ENCODE assay signal across 20 cellular contexts in the genomic region with DNA sequence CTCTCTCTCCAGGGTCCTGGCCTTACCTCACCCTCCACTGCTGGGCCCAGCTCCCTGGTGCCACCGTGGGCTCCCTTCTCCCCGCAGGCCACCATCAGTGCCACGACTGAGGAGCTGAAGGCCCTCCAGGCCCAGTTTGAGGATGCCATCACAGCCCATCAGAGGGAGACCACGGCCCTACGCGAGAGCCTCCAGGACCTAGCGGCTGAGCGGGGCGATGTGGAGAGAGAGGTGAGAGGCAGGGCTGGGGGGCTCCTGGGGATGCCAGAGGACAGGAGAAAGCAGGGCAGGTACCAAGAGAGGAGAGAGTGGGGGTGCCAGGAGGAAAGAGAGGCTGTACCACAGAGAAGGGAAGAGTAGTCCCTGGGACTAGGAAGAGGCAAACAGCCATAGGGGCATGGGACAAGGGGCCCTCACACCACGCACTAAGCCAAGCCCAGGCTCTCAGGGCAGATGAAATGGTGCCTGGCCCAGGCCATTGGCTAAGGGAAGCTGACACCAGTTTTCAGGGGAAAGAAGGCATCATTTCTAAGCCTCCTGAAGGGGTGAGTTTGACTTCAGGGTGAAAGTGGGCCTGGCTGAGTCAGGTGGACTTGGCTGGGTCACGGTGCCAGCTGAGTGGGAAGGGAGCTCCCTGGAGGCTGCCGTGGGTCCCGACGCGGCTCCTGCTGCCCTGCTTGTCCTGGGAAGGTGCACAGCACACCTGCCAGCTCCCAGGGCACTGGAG. TPM values are rescaled to one million over a fixed set of nuclear protein-coding genes. Genes with fewer than 3 reads are reported as not detected.
DNase-seq lines count a peak whose midpoint lies in the region; ATAC-seq, FAIRE-seq and TF ChIP-seq lines count a peak whose summit lies in the region.
"Had no signal": no experiment of that assay in that cellular context is flagged by ENCODE, and none has a peak within 500 bp of the region (broad histone marks: within the 10 kb centered on the region; RNA-seq: fewer than 3 reads in every experiment).

No MANE protein-coding gene starts in this region.

- POLR2A ChIA-PET in activated CD4-positive, alpha-beta T cell treated with anti-CD3 and anti-CD28 coated beads, Interleukin-2, amount 10 ng/mL, durations not matched to agents 7 days and 5 days (lab: Charles Lee): no interaction called here

- CTCF ChIA-PET in activated CD4-positive, alpha-beta T cell treated with anti-CD3 and anti-CD28 coated beads, Interleukin-2, amount 10 ng/mL, durations not matched to agents 7 days and 5 days (lab: Charles Lee): no interaction called here

- no peaks in the 10 kb centered on the region for H3K9me3 ChIP-seq in Peyer's patch
- no peaks in the 10 kb centered on the region for H3K9me3 ChIP-seq in left lung
- no peaks in the 10 kb centered on the region for H3K9me3 ChIP-seq in spleen
- H3K9me3 ChIP-seq: tibial artery had no signal

- no peak overlapping the region for H3K27ac Mint-ChIP-seq in activated CD4-positive, alpha-beta T cell treated with anti-CD3 and anti-CD28 coated beads, Interleukin-2, amount 10 ng/mL, durations not matched to agents 7 days and 5 days
- no peak overlapping the region for H3K27ac Mint-ChIP-seq in activated CD4-positive, alpha-beta T cell treated with anti-CD3 and anti-CD28 coated beads, Interleukin-2, amount 10 ng/mL, durations not matched to agents 24 days and 14 days
- no peak overlapping the region for H3K27ac Mint-ChIP-seq in stimulated activated memory B cell treated with anti-CD40 and anti-IgM and Interleukin-4, amounts not matched to agents 10 μg/mL and 1 μg/mL and 100 μg/mL, for 72 hours
- H3K27ac Mint-ChIP-seq: activated T-helper 1 cell treated with anti-CD3 and anti-CD28 coated beads, Interleukin-12 subunit alpha, Interleukin-12 subunit beta, Interleukin-2, Interleukin-4 antibody, amounts not matched to agents 30 ng/mL and 10 ng/mL and 1 ng/mL, durations not matched to agents 14 hours and 24 hours and 36 hours; CD4-positive, CD25-positive, alpha-beta regulatory T cell had no signal

- H3K36me3 ChIP-seq in Peyer's patch (no peaks in the 10 kb centered on the region), left lung (no peaks in the 10 kb centered on the region), spleen (no peaks in the 10 kb centered on the region)
- H3K36me3 ChIP-seq: tibial artery had no signal

- FAIRE-seq in H54 (lab: Jason Lieb, UNC): no peak
- FAIRE-seq: A204.1, small intestine, TTC549 had no signal

- TF ChIP-seq POLR2A in Peyer's patch (IDR thresholded peaks at IDR 0.05) (no peak), spleen (IDR thresholded peaks at IDR 0.05) (no peak), H54 (IDR thresholded peaks at IDR 0.05; ENCODE audit: low read depth, low read length) (no peak)

- no peak for ATAC-seq in left lung
- ATAC-seq in GM18909 (IDR thresholded peaks at IDR 0.05; ENCODE audit: poor library complexity, unreplicated experiment): no peak
- ATAC-seq in stimulated activated memory B cell treated with anti-CD40 and anti-IgM and Interleukin-4, amounts not matched to agents 10 μg/mL and 1 μg/mL and 100 μg/mL, for 72 hours: no peak
- ATAC-seq: Panc1 had no signal

- peak overlapping the region in 2 of 4 donors; percentile 55 to 62 for H3K27ac ChIP-seq in Peyer's patch
- no peak overlapping the region for H3K27ac ChIP-seq in left lung
- peak overlapping the region in 7 of 8 donors; percentile 32 to 97 (median 84) for H3K27ac ChIP-seq in spleen
- H3K27ac ChIP-seq: tibial artery had no signal

- WGBS in spleen, 5 donors: 80 to 95% (median 85%) methylated on average over 12 to 15 of the region's 15 CpGs

- peak; percentile 3 for DNase-seq in activated CD4-positive, alpha-beta T cell treated with anti-CD3 and anti-CD28 coated beads, Interleukin-2, amount 10 ng/mL, durations not matched to agents 7 days and 5 days
- no peak for DNase-seq in activated CD4-positive, alpha-beta T cell treated with anti-CD3 and anti-CD28 coated beads, Interleukin-2, amount 10 ng/mL, durations not matched to agents 24 days and 14 days
- DNase-seq in Peyer's patch (peak in 2 of 3 donors; percentile 36 to 39), left lung (peak; percentile 30 to 72), spleen (peak; percentile 64), H54 (ENCODE audit: insufficient read length, low spot score) (no peak)
- DNase-seq: activated CD4-positive, alpha-beta T cell treated with anti-CD3 and anti-CD28 coated beads for 48 hours; CD4-positive, CD25-positive, alpha-beta regulatory T cell; DMS53; effector CD4-positive, alpha-beta T cell; NCI-H1417 treated with DMSO at 0.1 percent for 48 hours; small intestine had no signal

- no peaks in the 10 kb centered on the region for H3K27me3 ChIP-seq in Peyer's patch
- peaks cover 0 to 13% of the 10 kb centered on the region in 2 donors for H3K27me3 ChIP-seq in left lung
- H3K27me3 ChIP-seq in spleen (replicated peaks in 1 of 7): peaks cover 0 to 10% (median 0%) of the 10 kb centered on the region in 7 donors

- TF ChIP-seq CTCF in Peyer's patch (IDR thresholded peaks at IDR 0.05) (no peak), left lung (IDR thresholded peaks at IDR 0.05) (no peak), spleen (IDR thresholded peaks at IDR 0.05 in 8 of 11, conservative IDR thresholded peaks at IDR 0.05 in 3 of 11) (no peak)

- no peak overlapping the region for H3K4me3 Mint-ChIP-seq in activated CD4-positive, alpha-beta T cell treated with anti-CD3 and anti-CD28 coated beads, Interleukin-2, amount 10 ng/mL, durations not matched to agents 7 days and 5 days
- no peak overlapping the region for H3K4me3 Mint-ChIP-seq in activated CD4-positive, alpha-beta T cell treated with anti-CD3 and anti-CD28 coated beads, Interleukin-2, amount 10 ng/mL, durations not matched to agents 24 days and 14 days
- no peak overlapping the region for H3K4me3 Mint-ChIP-seq in stimulated activated memory B cell treated with anti-CD40 and anti-IgM and Interleukin-4, amounts not matched to agents 10 μg/mL and 1 μg/mL and 100 μg/mL, for 72 hours
- H3K4me3 Mint-ChIP-seq: activated T-helper 1 cell treated with anti-CD3 and anti-CD28 coated beads, Interleukin-12 subunit alpha, Interleukin-12 subunit beta, Interleukin-2, Interleukin-4 antibody, amounts not matched to agents 30 ng/mL and 10 ng/mL and 1 ng/mL, durations not matched to agents 14 hours and 24 hours and 36 hours; CD4-positive, CD25-positive, alpha-beta regulatory T cell had no signal

- H3K4me1 ChIP-seq in Peyer's patch (peaks cover 0 to 38% (median 0%) of the 10 kb centered on the region in 4 donors), left lung (peaks cover 0 to 19% of the 10 kb centered on the region in 2 donors), spleen (peaks cover 13 to 50% (median 26%) of the 10 kb centered on the region in 6 donors)

- intact Hi-C loops in activated CD4-positive, alpha-beta T cell treated with anti-CD3 and anti-CD28 coated beads, Interleukin-2, amount 10 ng/mL, durations not matched to agents 24 days and 14 days (cut with micrococcal nuclease): no loop called here
- intact Hi-C loops in left lung (cut with DNase I): no loop called here
- intact Hi-C loops in spleen (cut with DNase I; ENCODE audit: low total_unique reads): no loop called here

- H3K27me3 Mint-ChIP-seq in activated CD4-positive, alpha-beta T cell treated with anti-CD3 and anti-CD28 coated beads, Interleukin-2, amount 10 ng/mL, durations not matched to agents 7 days and 5 days: no peaks in the 10 kb centered on the region
- H3K27me3 Mint-ChIP-seq in activated CD4-positive, alpha-beta T cell treated with anti-CD3 and anti-CD28 coated beads, Interleukin-2, amount 10 ng/mL, durations not matched to agents 24 days and 14 days: peaks cover 2% of the 10 kb centered on the region
- H3K27me3 Mint-ChIP-seq in stimulated activated memory B cell treated with anti-CD40 and anti-IgM and Interleukin-4, amounts not matched to agents 10 μg/mL and 1 μg/mL and 100 μg/mL, for 72 hours: peaks cover 54% of the 10 kb centered on the region
- H3K27me3 Mint-ChIP-seq: CD4-positive, CD25-positive, alpha-beta regulatory T cell had no signal

- no peak overlapping the region for H3K4me3 ChIP-seq in Peyer's patch
- H3K4me3 ChIP-seq in left lung: no peak overlapping the region
- H3K4me3 ChIP-seq in spleen: no peak overlapping the region
- H3K4me3 ChIP-seq: tibial artery had no signal

- H3K9me3 Mint-ChIP-seq in activated CD4-positive, alpha-beta T cell treated with anti-CD3 and anti-CD28 coated beads, Interleukin-2, amount 10 ng/mL, durations not matched to agents 7 days and 5 days: no peaks in the 10 kb centered on the region
- no peaks in the 10 kb centered on the region for H3K9me3 Mint-ChIP-seq in activated CD4-positive, alpha-beta T cell treated with anti-CD3 and anti-CD28 coated beads, Interleukin-2, amount 10 ng/mL, durations not matched to agents 24 days and 14 days
- no peaks in the 10 kb centered on the region for H3K9me3 Mint-ChIP-seq in stimulated activated memory B cell treated with anti-CD40 and anti-IgM and Interleukin-4, amounts not matched to agents 10 μg/mL and 1 μg/mL and 100 μg/mL, for 72 hours
- H3K9me3 Mint-ChIP-seq: activated T-helper 1 cell treated with anti-CD3 and anti-CD28 coated beads, Interleukin-12 subunit alpha, Interleukin-12 subunit beta, Interleukin-2, Interleukin-4 antibody, amounts not matched to agents 30 ng/mL and 10 ng/mL and 1 ng/mL, durations not matched to agents 14 hours and 24 hours and 36 hours; CD4-positive, CD25-positive, alpha-beta regulatory T cell had no signal

- no peaks in the 10 kb centered on the region for H3K4me1 Mint-ChIP-seq in activated CD4-positive, alpha-beta T cell treated with anti-CD3 and anti-CD28 coated beads, Interleukin-2, amount 10 ng/mL, durations not matched to agents 7 days and 5 days
- no peaks in the 10 kb centered on the region for H3K4me1 Mint-ChIP-seq in activated CD4-positive, alpha-beta T cell treated with anti-CD3 and anti-CD28 coated beads, Interleukin-2, amount 10 ng/mL, durations not matched to agents 24 days and 14 days
- no peaks in the 10 kb centered on the region for H3K4me1 Mint-ChIP-seq in stimulated activated memory B cell treated with anti-CD40 and anti-IgM and Interleukin-4, amounts not matched to agents 10 μg/mL and 1 μg/mL and 100 μg/mL, for 72 hours

- H3K36me3 Mint-ChIP-seq in activated CD4-positive, alpha-beta T cell treated with anti-CD3 and anti-CD28 coated beads, Interleukin-2, amount 10 ng/mL, durations not matched to agents 7 days and 5 days (ENCODE audit: low read depth): no peaks in the 10 kb centered on the region
- no peaks in the 10 kb centered on the region for H3K36me3 Mint-ChIP-seq in activated CD4-positive, alpha-beta T cell treated with anti-CD3 and anti-CD28 coated beads, Interleukin-2, amount 10 ng/mL, durations not matched to agents 24 days and 14 days (ENCODE audit: low read depth)
- H3K36me3 Mint-ChIP-seq in stimulated activated memory B cell treated with anti-CD40 and anti-IgM and Interleukin-4, amounts not matched to agents 10 μg/mL and 1 μg/mL and 100 μg/mL, for 72 hours: no peaks in the 10 kb centered on the region
- H3K36me3 Mint-ChIP-seq: CD4-positive, CD25-positive, alpha-beta regulatory T cell had no signal

RNA-seq across cellular contexts. Expression of a gene that starts 39.0 kb away (rescaled TPM):
- total RNA-seq in activated CD4-positive, alpha-beta T cell treated with anti-CD3 and anti-CD28 coated beads, Interleukin-2, amount 10 ng/mL, durations not matched to agents 7 days and 5 days: 1 to 10 TPM; 6.1 to 8.6 TPM
- total RNA-seq in activated CD4-positive, alpha-beta T cell treated with anti-CD3 and anti-CD28 coated beads, Interleukin-2, amount 10 ng/mL, durations not matched to agents 24 days and 14 days: 1.3 and 1.9 TPM in 2 replicates
- total RNA-seq in Peyer's patch: 10 to 100 TPM in 3 of 4 donors, 1 to 10 TPM in 1; 6.8 to 83.3 (median 25.2) TPM
- total RNA-seq in left lung: 10 to 100 TPM; 36.4 to 48.2 TPM
- 10 to 100 TPM; 41.2 to 85.3 (median 66.2) TPM for total RNA-seq in spleen
- polyA plus RNA-seq in spleen: 1 to 10 TPM; 2.6 to 9.5 (median 4.6) TPM

RNA-seq across cellular contexts. Expression of a gene that starts 53.2 kb away (rescaled TPM):
- total RNA-seq in activated CD4-positive, alpha-beta T cell treated with anti-CD3 and anti-CD28 coated beads, Interleukin-2, amount 10 ng/mL, durations not matched to agents 7 days and 5 days: not detected
- not detected in 2 replicates for total RNA-seq in activated CD4-positive, alpha-beta T cell treated with anti-CD3 and anti-CD28 coated beads, Interleukin-2, amount 10 ng/mL, durations not matched to agents 24 days and 14 days
- under 1 TPM in 2 of 4 donors, not detected in 2; 0.27 to 0.83 TPM for total RNA-seq in Peyer's patch
- 1 to 10 TPM in 1 of 2 donors, under 1 TPM in 1; 0.32 to 2.3 TPM for total RNA-seq in left lung
- 1 to 10 TPM in 4 of 7 donors, under 1 TPM in 3; 0.29 to 3.6 (median 1.1) TPM for total RNA-seq in spleen
- under 1 TPM; 0.04 to 0.74 (median 0.17) TPM for polyA plus RNA-seq in spleen
- total RNA-seq: activated T-helper 1 cell treated with anti-CD3 and anti-CD28 coated beads, Interleukin-12 subunit alpha, Interleukin-12 subunit beta, Interleukin-2, Interleukin-4 antibody, amounts not matched to agents 30 ng/mL and 10 ng/mL and 1 ng/mL, durations not matched to agents 14 hours and 24 hours and 36 hours; CD4-positive, CD25-positive, alpha-beta regulatory T cell; mononuclear cell had no signal
- polyA plus RNA-seq: CD4-positive, CD25-positive, alpha-beta regulatory T cell had no signal

Comparison
In these comparisons a context has a peak if more than half of its experiments do, and no peak if none do; other contexts are left out.
1. DNase-seq: peak in activated CD4-positive, alpha-beta T cell treated with anti-CD3 and anti-CD28 coated beads, Interleukin-2, amount 10 ng/mL, durations not matched to agents 7 days and 5 days (single experiment), Peyer's patch (2 of 3), left lung (2 of 2) and spleen (single experiment); none in activated CD4-positive, alpha-beta T cell treated with anti-CD3 and anti-CD28 coated beads, Interleukin-2, amount 10 ng/mL, durations not matched to agents 24 days and 14 days (single experiment) and H54 (single experiment).
2. H3K27ac ChIP-seq: peak in spleen (7 of 8); none in left lung (0 of 2).